Comparison of ENCODE assay signal across 8 cellular contexts in genomic region chr4:134470544-134470943, GRCh38.
A peak's percentile ranks its signal among the peaks of the same experiment; 100 is the strongest.
DNase-seq lines count a peak whose midpoint lies in the region; ATAC-seq and TF ChIP-seq lines count a peak whose summit lies in the region.

No MANE protein-coding gene starts in this region.

- no peaks in the 10 kb centered on the region for H3K9me3 ChIP-seq in HEK293 (ENCODE audit: control insufficient read depth, insufficient read depth, low read depth, low read length)

- 0 out of 3 replicates have a peak, but pooled peaks have one; percentile 38 for ATAC-seq in SK-N-SH treated with all-trans-retinoic acid at 6 μM for 48 hours

- TF ChIP-seq CTCF in C4-2B (conservative IDR thresholded peaks at IDR 0.05) = peak; percentile 55
- TF ChIP-seq CTCF in HEK293 (tag by site-specific recombination; IDR thresholded peaks at IDR 0.05) = no peak

- H3K36me3 ChIP-seq in HEK293 (ENCODE audit: control insufficient read depth in 2 of 2, insufficient read depth in 1 of 2, low read length in 2 of 2) = no peaks in the 10 kb centered on the region

- DNase-seq in iPS-NIHi7 (ENCODE audit: extremely low spot score) (peak; percentile 28), GOT3 (lab: John Stamatoyannopoulos, UW) (no peak), occipital lobe (lab: John Stamatoyannopoulos, UW) (no peak), C1 segment of cervical spinal cord (lab: John Stamatoyannopoulos, UW) (no peak)
- DNase-seq in activated CD4-positive, alpha-beta T cell treated with anti-CD3 and anti-CD28 coated beads, Interleukin-2, amount 50 U/mL, for 48 hours = no peak

- no peak overlapping the region for H3K4me3 ChIP-seq in HEK293 (ENCODE audit: low read depth, low read length)

- POLR2A ChIA-PET in HEK293 (lab: Yijun Ruan, JAX) = no interaction called here

- H3K27ac ChIP-seq in C4-2B (no peak overlapping the region), HEK293 (ENCODE audit: extremely low read depth, low read depth, low read length) (no peak overlapping the region)

- CTCF ChIA-PET in HEK293 (lab: Yijun Ruan, JAX) = no interaction called here

- no peaks in the 10 kb centered on the region for H3K4me1 ChIP-seq in HEK293 (ENCODE audit: control insufficient read depth, insufficient read depth, low read length)

TF ChIP-seq in HEK293, 187 proteins besides CTCF, POLR2A, EP300 and RAD21:
- no peak for TF ChIP-seq KLF8 (tag by site-specific recombination; IDR thresholded peaks at IDR 0.05)
- TF ChIP-seq ZNF2 (tag by site-specific recombination; IDR thresholded peaks at IDR 0.05) = no peak
- TF ChIP-seq, protein P1, sequence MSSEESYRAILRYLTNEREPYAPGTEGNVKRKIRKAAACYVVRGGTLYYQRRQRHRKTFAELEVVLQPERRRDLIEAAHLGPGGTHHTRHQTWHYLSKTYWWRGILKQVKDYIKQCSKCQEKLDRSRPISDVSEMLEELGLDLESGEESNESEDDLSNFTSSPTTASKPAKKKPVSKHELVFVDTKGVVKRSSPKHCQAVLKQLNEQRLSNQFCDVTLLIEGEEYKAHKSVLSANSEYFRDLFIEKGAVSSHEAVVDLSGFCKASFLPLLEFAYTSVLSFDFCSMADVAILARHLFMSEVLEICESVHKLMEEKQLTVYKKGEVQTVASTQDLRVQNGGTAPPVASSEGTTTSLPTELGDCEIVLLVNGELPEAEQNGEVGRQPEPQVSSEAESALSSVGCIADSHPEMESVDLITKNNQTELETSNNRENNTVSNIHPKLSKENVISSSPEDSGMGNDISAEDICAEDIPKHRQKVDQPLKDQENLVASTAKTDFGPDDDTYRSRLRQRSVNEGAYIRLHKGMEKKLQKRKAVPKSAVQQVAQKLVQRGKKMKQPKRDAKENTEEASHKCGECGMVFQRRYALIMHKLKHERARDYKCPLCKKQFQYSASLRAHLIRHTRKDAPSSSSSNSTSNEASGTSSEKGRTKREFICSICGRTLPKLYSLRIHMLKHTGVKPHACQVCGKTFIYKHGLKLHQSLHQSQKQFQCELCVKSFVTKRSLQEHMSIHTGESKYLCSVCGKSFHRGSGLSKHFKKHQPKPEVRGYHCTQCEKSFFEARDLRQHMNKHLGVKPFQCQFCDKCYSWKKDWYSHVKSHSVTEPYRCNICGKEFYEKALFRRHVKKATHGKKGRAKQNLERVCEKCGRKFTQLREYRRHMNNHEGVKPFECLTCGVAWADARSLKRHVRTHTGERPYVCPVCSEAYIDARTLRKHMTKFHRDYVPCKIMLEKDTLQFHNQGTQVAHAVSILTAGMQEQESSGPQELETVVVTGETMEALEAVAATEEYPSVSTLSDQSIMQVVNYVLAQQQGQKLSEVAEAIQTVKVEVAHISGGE (tag by site-specific recombination; conservative IDR thresholded peaks at IDR 0.05; ENCODE audit: low read depth) = no peak
- TF ChIP-seq ZNF654 (tag by site-specific recombination; IDR thresholded peaks at IDR 0.05; ENCODE audit: low read depth) = peak; percentile 17
- TF ChIP-seq ZNF792 (tag by site-specific recombination; IDR thresholded peaks at IDR 0.05) = no peak

TF ChIP-seq in SK-N-SH treated with all-trans-retinoic acid at 6 μM for 48 hours, 23 proteins besides CTCF, POLR2A, EP300 and RAD21:
- no peak for TF ChIP-seq SNAI2 (CRISPR knock-in tag; IDR thresholded peaks at IDR 0.05)
- no peak for TF ChIP-seq PPARA (CRISPR knock-in tag; IDR thresholded peaks at IDR 0.05; ENCODE audit: borderline replicate concordance)
- TF ChIP-seq GLIS3 (CRISPR knock-in tag; IDR thresholded peaks at IDR 0.05) = no peak
- TF ChIP-seq ZC3H10 (CRISPR knock-in tag; IDR thresholded peaks at IDR 0.05) = no peak
- no peak for TF ChIP-seq OSR1 (CRISPR knock-in tag; IDR thresholded peaks at IDR 0.05)
- no peak for TF ChIP-seq ZFP3 (CRISPR knock-in tag; IDR thresholded peaks at IDR 0.05)
- TF ChIP-seq TCF4 (CRISPR knock-in tag; IDR thresholded peaks at IDR 0.05; ENCODE audit: borderline replicate concordance) = no peak
- no peak for TF ChIP-seq ZNF8 (CRISPR knock-in tag; IDR thresholded peaks at IDR 0.05)
- TF ChIP-seq RARB (CRISPR knock-in tag; IDR thresholded peaks at IDR 0.05) = no peak
- TF ChIP-seq PATZ1 (CRISPR knock-in tag; IDR thresholded peaks at IDR 0.05; ENCODE audit: borderline replicate concordance) = no peak
- TF ChIP-seq, protein P2, sequence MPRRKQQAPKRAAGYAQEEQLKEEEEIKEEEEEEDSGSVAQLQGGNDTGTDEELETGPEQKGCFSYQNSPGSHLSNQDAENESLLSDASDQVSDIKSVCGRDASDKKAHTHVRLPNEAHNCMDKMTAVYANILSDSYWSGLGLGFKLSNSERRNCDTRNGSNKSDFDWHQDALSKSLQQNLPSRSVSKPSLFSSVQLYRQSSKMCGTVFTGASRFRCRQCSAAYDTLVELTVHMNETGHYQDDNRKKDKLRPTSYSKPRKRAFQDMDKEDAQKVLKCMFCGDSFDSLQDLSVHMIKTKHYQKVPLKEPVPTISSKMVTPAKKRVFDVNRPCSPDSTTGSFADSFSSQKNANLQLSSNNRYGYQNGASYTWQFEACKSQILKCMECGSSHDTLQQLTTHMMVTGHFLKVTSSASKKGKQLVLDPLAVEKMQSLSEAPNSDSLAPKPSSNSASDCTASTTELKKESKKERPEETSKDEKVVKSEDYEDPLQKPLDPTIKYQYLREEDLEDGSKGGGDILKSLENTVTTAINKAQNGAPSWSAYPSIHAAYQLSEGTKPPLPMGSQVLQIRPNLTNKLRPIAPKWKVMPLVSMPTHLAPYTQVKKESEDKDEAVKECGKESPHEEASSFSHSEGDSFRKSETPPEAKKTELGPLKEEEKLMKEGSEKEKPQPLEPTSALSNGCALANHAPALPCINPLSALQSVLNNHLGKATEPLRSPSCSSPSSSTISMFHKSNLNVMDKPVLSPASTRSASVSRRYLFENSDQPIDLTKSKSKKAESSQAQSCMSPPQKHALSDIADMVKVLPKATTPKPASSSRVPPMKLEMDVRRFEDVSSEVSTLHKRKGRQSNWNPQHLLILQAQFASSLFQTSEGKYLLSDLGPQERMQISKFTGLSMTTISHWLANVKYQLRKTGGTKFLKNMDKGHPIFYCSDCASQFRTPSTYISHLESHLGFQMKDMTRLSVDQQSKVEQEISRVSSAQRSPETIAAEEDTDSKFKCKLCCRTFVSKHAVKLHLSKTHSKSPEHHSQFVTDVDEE (CRISPR knock-in tag; IDR thresholded peaks at IDR 0.05) = no peak
- TF ChIP-seq CREB5 (CRISPR knock-in tag; IDR thresholded peaks at IDR 0.05; ENCODE audit: low read depth) = no peak
- no peak for TF ChIP-seq ZFP30 (CRISPR knock-in tag; IDR thresholded peaks at IDR 0.05)
